Comparison of ENCODE assay signal across 16 cellular contexts in the genomic region with DNA sequence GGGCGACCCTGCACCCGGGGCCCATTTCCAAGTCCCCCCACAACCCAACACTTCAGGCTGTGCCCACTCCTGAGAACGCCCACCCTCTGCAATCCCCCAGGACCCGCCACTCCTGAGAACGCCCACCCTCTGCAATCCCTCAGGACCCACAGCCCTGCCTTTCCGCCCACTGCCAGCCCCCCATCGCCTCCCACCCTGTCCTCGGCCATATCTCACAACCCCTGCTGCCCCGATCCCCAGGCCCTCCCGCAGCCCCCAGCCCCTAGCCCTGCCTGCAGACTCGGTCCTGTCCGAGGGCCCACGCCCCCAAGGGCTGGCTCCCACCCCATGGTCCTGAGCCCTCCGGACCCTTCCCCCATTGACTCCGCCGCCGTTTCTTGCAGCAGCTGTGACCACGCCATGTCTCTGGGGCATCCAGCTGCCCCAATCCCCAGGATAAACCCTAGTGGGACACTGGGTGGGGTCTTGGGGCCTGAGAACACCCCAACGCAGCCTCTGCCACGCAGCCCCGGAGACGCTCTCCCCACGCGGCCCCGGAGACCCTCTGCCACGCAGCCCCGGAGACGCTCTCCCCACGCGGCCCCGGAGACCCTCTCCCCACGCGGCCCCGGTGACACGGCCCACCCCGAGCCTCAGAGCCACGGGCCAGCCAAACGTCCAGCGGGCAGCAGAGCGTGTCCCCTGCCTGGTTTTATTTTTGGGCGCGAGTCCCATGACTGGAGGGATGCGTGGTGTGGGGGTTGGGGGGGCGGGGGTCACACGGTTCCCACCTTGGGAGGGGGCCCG.
"Had no signal": no experiment of that assay in that cellular context is flagged by ENCODE, and none has a peak within 500 bp of the region (broad histone marks: within the 10 kb centered on the region; RNA-seq: fewer than 3 reads in every experiment).

No MANE protein-coding gene starts in this region.

- H3K9me3 ChIP-seq: left lung, pancreas had no signal

- FAIRE-seq: bronchial epithelial cell, endometrium, islet of Langerhans, pancreas, small intestine had no signal

- H3K27me3 ChIP-seq: left lung, pancreas had no signal

- H3K27ac ChIP-seq: pancreas, VCaP had no signal

- ATAC-seq: activated CD8-positive, alpha-beta T cell treated with anti-CD3 and anti-CD28 coated beads for 36 hours; activated T-cell treated with anti-CD3 and anti-CD28 coated beads, Interleukin-2, amount 50 U/mL, for 72 hours; stimulated activated memory B cell treated with anti-CD40 and anti-IgM and Interleukin-4, amounts not matched to agents 10 μg/mL and 1 μg/mL and 100 μg/mL, for 72 hours had no signal

- H3K4me3 ChIP-seq: left lung, pancreas had no signal

- DNase-seq: activated CD8-positive, alpha-beta memory T cell treated with anti-CD3 and anti-CD28 coated beads, Interleukin-2, amount 50 U/mL, for 4 hours; activated CD8-positive, alpha-beta T cell treated with anti-CD3 and anti-CD28 coated beads for 36 hours; activated gamma-delta T cell treated with Interleukin-2 at 50 U/mL for 16 hours; activated naive CD8-positive, alpha-beta T cell treated with anti-CD3 and anti-CD28 coated beads for 36 hours; activated T-cell treated with anti-CD3 and anti-CD28 coated beads, Interleukin-2, amount 50 U/mL, for 72 hours; aorta; mesendoderm; nephron progenitor cell; small intestine had no signal
